In genomic region chr22:37751449-37752188, GRCh38 we compare ENCODE assay signal across 10 cellular contexts. TPM values are rescaled to one million over a fixed set of nuclear protein-coding genes. Genes with fewer than 3 reads are reported as not detected.
DNase-seq lines count a peak whose midpoint lies in the region; ATAC-seq and TF ChIP-seq lines count a peak whose summit lies in the region.
"Had no signal": no experiment of that assay in that cellular context is flagged by ENCODE, and none has a peak within 500 bp of the region (broad histone marks: within the 10 kb centered on the region; RNA-seq: fewer than 3 reads in every experiment).

No MANE protein-coding gene starts in this region.

- H3K9me3 ChIP-seq in mesenchymal stem cell (ENCODE audit: control insufficient read depth, low read length) = no peaks in the 10 kb centered on the region
- H3K9me3 ChIP-seq in stomach = no peaks in the 10 kb centered on the region

- peak overlapping the region; percentile 59 to 85 for H3K18ac ChIP-seq in mesenchymal stem cell (ENCODE audit: low read depth in 1 of 2, low read length in 2 of 2)

- no peaks in the 10 kb centered on the region for H3K27me3 ChIP-seq in mesenchymal stem cell (ENCODE audit: control insufficient read depth in 1 of 2, insufficient read depth in 1 of 2, low read length in 2 of 2)
- H3K27me3 ChIP-seq in stomach = no peaks in the 10 kb centered on the region

- peak overlapping the region; percentile 89 for H4K91ac ChIP-seq in mesenchymal stem cell (ENCODE audit: low read length)

- peaks cover 27% of the 10 kb centered on the region for H3K79me1 ChIP-seq in mesenchymal stem cell (replicated peaks; ENCODE audit: low read length, poor library complexity, severe bottlenecking)

- peak overlapping the region; percentile 88 to 89 for H2BK12ac ChIP-seq in mesenchymal stem cell (ENCODE audit: low read length in 2 of 2)

- TF ChIP-seq POLR2A in stomach (IDR thresholded peaks at IDR 0.05) = no peak

- H2AFZ ChIP-seq in mesenchymal stem cell (ENCODE audit: low read depth, low read length) = no peak overlapping the region

- ATAC-seq in GM18519 (IDR thresholded peaks at IDR 0.05; ENCODE audit: low FRiP score, unreplicated experiment) = no peak

- H2BK15ac ChIP-seq in mesenchymal stem cell (ENCODE audit: low read depth, poor library complexity, severe bottlenecking) = no peak overlapping the region

- peak overlapping the region; percentile 69 for H2AK5ac ChIP-seq in mesenchymal stem cell (ENCODE audit: low read length, severe bottlenecking)

- no peak overlapping the region for H3K14ac ChIP-seq in mesenchymal stem cell (ENCODE audit: low read length in 2 of 2)

- peaks cover 64% of the 10 kb centered on the region for H3K4me1 ChIP-seq in mesenchymal stem cell (ENCODE audit: control insufficient read depth, insufficient read depth, low read depth, low read length)
- H3K4me1 ChIP-seq in stomach = peaks cover 71 to 79% (median 77%) of the 10 kb centered on the region in 4 donors

- H3K36me3 ChIP-seq in mesenchymal stem cell (ENCODE audit: control insufficient read depth in 1 of 2, insufficient read depth in 2 of 2, low read depth in 1 of 2, low read length in 2 of 2) = peaks cover 47% of the 10 kb centered on the region in 2 experiments
- peaks cover 20 to 39% (median 28%) of the 10 kb centered on the region in 4 donors for H3K36me3 ChIP-seq in stomach

- DNase-seq in HT-29 (ENCODE audit: low spot score) (peak; percentile 39), coronary artery (ENCODE audit: low spot score) (no peak), mesenchymal stem cell (no peak), stomach (no peak), DMS153 (lab: John Stamatoyannopoulos, UW) (no peak), NCI-H2171 (lab: John Stamatoyannopoulos, UW) (no peak), mucosa of gallbladder (ENCODE audit: low spot score) (no peak)
- DNase-seq: CD8-positive, alpha-beta memory T cell; NCI-H510A had no signal

- no peak overlapping the region for H3K23ac ChIP-seq in mesenchymal stem cell (ENCODE audit: low read length in 2 of 2)

- peak overlapping the region; percentile 52 for H3K4me3 ChIP-seq in coronary artery
- peak overlapping the region in 1 of 2 experiments; percentile 99 for H3K4me3 ChIP-seq in mesenchymal stem cell (ENCODE audit: insufficient read depth in 1 of 2, low read depth in 1 of 2, low read length in 2 of 2)
- peak overlapping the region in 1 of 4 donors; percentile 13 for H3K4me3 ChIP-seq in stomach

- intact Hi-C loops in stomach (cut with DNase I; ENCODE audit: low total_unique reads) = no loop called here

- H2BK5ac ChIP-seq in mesenchymal stem cell (ENCODE audit: low read depth, low read length, poor library complexity, severe bottlenecking) = no peak overlapping the region

- peak overlapping the region; percentile 69 for H4K8ac ChIP-seq in mesenchymal stem cell (ENCODE audit: low read length)

- H3K9ac ChIP-seq in mesenchymal stem cell (ENCODE audit: low read length) = peak overlapping the region; percentile 97

- H3K4ac ChIP-seq in mesenchymal stem cell (ENCODE audit: low read depth in 1 of 2, low read length in 2 of 2) = peak overlapping the region; percentile 33 to 76

- H2BK120ac ChIP-seq in mesenchymal stem cell (ENCODE audit: low read depth, low read length) = peak overlapping the region; percentile 69

- H3K27ac ChIP-seq in coronary artery = peak overlapping the region; percentile 79 to 94
- peak overlapping the region; percentile 83 for H3K27ac ChIP-seq in mesenchymal stem cell (ENCODE audit: low read length, poor library complexity, severe bottlenecking)
- H3K27ac ChIP-seq in stomach = peak overlapping the region; percentile 84 to 97 (median 95)

- WGBS in mesenchymal stem cell = 65% methylated on average over 7 of the region's 11 CpGs
- WGBS in stomach, 5 donors = 37 to 56% (median 52%) methylated on average over 9 to 11 of the region's 11 CpGs

- no peak overlapping the region for H3K4me2 ChIP-seq in mesenchymal stem cell (ENCODE audit: low read length, poor library complexity, severe bottlenecking)

- no peak for TF ChIP-seq CTCF in coronary artery (IDR thresholded peaks at IDR 0.05)
- TF ChIP-seq CTCF in stomach (IDR thresholded peaks at IDR 0.05) = no peak

- no peak for TF ChIP-seq EP300 in stomach (IDR thresholded peaks at IDR 0.05)

RNA-seq across cellular contexts. Expression of gene TRIOBP, which starts 54.8 kb away (rescaled TPM):
- total RNA-seq in HT-29 (2014; rRNA removed; shearing (Covaris generic)) = 91.3 and 98.4 TPM in 2 replicates
- polyA plus RNA-seq in mesenchymal stem cell (2013, experiment 1 of 2) = 67.0 TPM
- 64.8 TPM for polyA plus RNA-seq in mesenchymal stem cell (2013, experiment 2 of 2)
- total RNA-seq in stomach = 100 to 1,000 TPM in 2 of 5 donors, 10 to 100 TPM in 3; 70.0 to 355 (median 90.6) TPM
- polyA plus RNA-seq in stomach = 10 to 100 TPM; 30.6 to 87.8 (median 70.2) TPM
- total RNA-seq in mucosa of gallbladder = 119 TPM

RNA-seq across cellular contexts. Expression of gene GCAT, which starts 56.1 kb away (rescaled TPM):
- 23.5 and 29.6 TPM in 2 replicates for total RNA-seq in HT-29 (2014; rRNA removed; shearing (Covaris generic))
- polyA plus RNA-seq in mesenchymal stem cell (2013, experiment 1 of 2) = 10.7 TPM
- 11.7 TPM for polyA plus RNA-seq in mesenchymal stem cell (2013, experiment 2 of 2)
- total RNA-seq in stomach = 100 to 1,000 TPM in 2 of 5 donors, 10 to 100 TPM in 1, under 1 TPM in 1, not detected in 1; 0.45 to 158 (median 60.4) TPM
- polyA plus RNA-seq in stomach = 10 to 100 TPM; 18.2 to 27.2 (median 23.4) TPM
- total RNA-seq in mucosa of gallbladder = 22.3 TPM
